In the genomic region with DNA sequence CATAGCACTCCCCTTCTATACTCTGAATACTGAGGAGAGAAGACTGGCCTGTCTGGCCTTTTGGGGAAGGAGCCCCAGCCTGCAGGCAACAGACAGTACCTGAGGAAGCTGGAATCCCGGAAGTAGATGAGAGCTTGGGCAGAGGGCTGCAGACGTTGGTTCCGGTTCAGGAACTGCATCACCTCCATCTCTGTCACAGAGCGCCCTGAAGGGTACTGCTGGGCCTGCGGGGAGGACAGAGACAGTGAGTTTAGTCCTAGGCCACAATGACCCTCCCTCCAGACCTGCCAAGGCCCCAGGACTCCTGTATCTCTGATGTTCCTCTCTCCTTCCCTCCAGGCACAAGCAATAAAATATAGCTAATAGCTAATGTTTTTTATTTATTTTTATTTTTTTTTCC, we compare ENCODE assay signal across 1 cellular context.
TF ChIP-seq lines count a peak whose summit lies in the region.

No MANE protein-coding gene starts in this region.

TF ChIP-seq in IMR-90, 13 proteins besides CTCF, POLR2A, EP300 and RAD21:
- no peak for TF ChIP-seq MXI1 (IDR thresholded peaks at IDR 0.05; ENCODE audit: borderline replicate concordance, low read depth, low read length)
- no peak for TF ChIP-seq MAFK (IDR thresholded peaks at IDR 0.05; ENCODE audit: low read depth, low read length)
- no peak for TF ChIP-seq SMC3 (IDR thresholded peaks at IDR 0.05; ENCODE audit: low read depth, low read length)
- TF ChIP-seq FOS (IDR thresholded peaks at IDR 0.05; ENCODE audit: low read depth, low read length): no peak
- TF ChIP-seq MAZ (IDR thresholded peaks at IDR 0.05; ENCODE audit: borderline replicate concordance, low read depth, low read length): no peak
- no peak for TF ChIP-seq RCOR1 (IDR thresholded peaks at IDR 0.05; ENCODE audit: insufficient replicate concordance, low read length)
- TF ChIP-seq, protein P1, sequence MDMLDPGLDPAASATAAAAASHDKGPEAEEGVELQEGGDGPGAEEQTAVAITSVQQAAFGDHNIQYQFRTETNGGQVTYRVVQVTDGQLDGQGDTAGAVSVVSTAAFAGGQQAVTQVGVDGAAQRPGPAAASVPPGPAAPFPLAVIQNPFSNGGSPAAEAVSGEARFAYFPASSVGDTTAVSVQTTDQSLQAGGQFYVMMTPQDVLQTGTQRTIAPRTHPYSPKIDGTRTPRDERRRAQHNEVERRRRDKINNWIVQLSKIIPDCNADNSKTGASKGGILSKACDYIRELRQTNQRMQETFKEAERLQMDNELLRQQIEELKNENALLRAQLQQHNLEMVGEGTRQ (IDR thresholded peaks at IDR 0.05; ENCODE audit: low read depth, low read length): no peak
- TF ChIP-seq, protein P2, sequence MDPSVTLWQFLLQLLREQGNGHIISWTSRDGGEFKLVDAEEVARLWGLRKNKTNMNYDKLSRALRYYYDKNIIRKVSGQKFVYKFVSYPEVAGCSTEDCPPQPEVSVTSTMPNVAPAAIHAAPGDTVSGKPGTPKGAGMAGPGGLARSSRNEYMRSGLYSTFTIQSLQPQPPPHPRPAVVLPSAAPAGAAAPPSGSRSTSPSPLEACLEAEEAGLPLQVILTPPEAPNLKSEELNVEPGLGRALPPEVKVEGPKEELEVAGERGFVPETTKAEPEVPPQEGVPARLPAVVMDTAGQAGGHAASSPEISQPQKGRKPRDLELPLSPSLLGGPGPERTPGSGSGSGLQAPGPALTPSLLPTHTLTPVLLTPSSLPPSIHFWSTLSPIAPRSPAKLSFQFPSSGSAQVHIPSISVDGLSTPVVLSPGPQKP (IDR thresholded peaks at IDR 0.05; ENCODE audit: borderline replicate concordance, low read depth, low read length): no peak
- no peak for TF ChIP-seq NFE2L2 (IDR thresholded peaks at IDR 0.05; ENCODE audit: low read depth, low read length)
- no peak for TF ChIP-seq BHLHE40 (IDR thresholded peaks at IDR 0.05; ENCODE audit: low read depth, low read length)
- no peak for TF ChIP-seq RFX5 (IDR thresholded peaks at IDR 0.05; ENCODE audit: low read depth, low read length)
- no peak for TF ChIP-seq CEBPB (IDR thresholded peaks at IDR 0.05; ENCODE audit: low read depth, low read length)
- no peak for TF ChIP-seq CHD1 (IDR thresholded peaks at IDR 0.05; ENCODE audit: low read depth, low read length)
